In genomic region chr4:74418063-74418670, GRCh38 we compare ENCODE assay signal across 14 cellular contexts. TPM values are rescaled to one million over a fixed set of nuclear protein-coding genes. Genes with fewer than 3 reads are reported as not detected.
DNase-seq lines count a peak whose midpoint lies in the region; ATAC-seq, FAIRE-seq and TF ChIP-seq lines count a peak whose summit lies in the region.
"Had no signal": no experiment of that assay in that cellular context is flagged by ENCODE, and none has a peak within 500 bp of the region (broad histone marks: within the 10 kb centered on the region; RNA-seq: fewer than 3 reads in every experiment).

No MANE protein-coding gene starts in this region.

- ATAC-seq in K562 (no peak), HG02623 (IDR thresholded peaks at IDR 0.05; ENCODE audit: unreplicated experiment) (no peak)
- no peak for ATAC-seq in stimulated activated effector memory CD8-positive, alpha-beta T cell treated with anti-CD3 and anti-CD28 coated beads, Interleukin-12 subunit alpha, Interleukin-12 subunit beta, amount 100 ng/mL, for 72 hours
- ATAC-seq: activated CD8-positive, alpha-beta T cell treated with anti-CD3 and anti-CD28 coated beads, Interleukin-2, amount 10 ng/mL, durations not matched to agents 7 days and 5 days had no signal

- no peak overlapping the region for H3K4me2 ChIP-seq in K562 (ENCODE audit: insufficient read depth, low read length)
- peak overlapping the region; percentile 61 for H3K4me2 ChIP-seq in keratinocyte (ENCODE audit: control insufficient read depth, extremely low read depth, insufficient read depth, low read depth, low read length)
- H3K4me2 ChIP-seq: BLaER1 treated with 17β-estradiol and CSF1 and Interleukin-3, amounts not matched to agents 10 nM and 100 nM had no signal

- H3K4me3 ChIP-seq in AG04450 (ENCODE audit: low read depth, low read length) (no peak overlapping the region), K562 (no peak overlapping the region), keratinocyte (ENCODE audit: control insufficient read depth in 2 of 3, extremely low read depth in 1 of 3, insufficient read depth in 2 of 3, low read depth in 1 of 3, low read length in 3 of 3) (peak overlapping the region in 1 of 3 experiments; percentile 28)
- H3K4me3 ChIP-seq: BLaER1 treated with 17β-estradiol and CSF1 and Interleukin-3, amounts not matched to agents 10 nM and 100 nM; right lobe of liver had no signal

- DNase-seq in AG04450 (ENCODE audit: low read depth, low spot score): peak; percentile 16
- DNase-seq in HS-5 (ENCODE audit: low read depth): peak; percentile 80
- DNase-seq in K562 (ENCODE audit: extremely low read depth in 1 of 4, low spot score in 3 of 4): no peak
- no peak for DNase-seq in keratinocyte (ENCODE audit: low read depth, low spot score)
- DNase-seq in NCI-H146 (lab: John Stamatoyannopoulos, UW): no peak
- no peak for DNase-seq in stimulated activated effector memory CD8-positive, alpha-beta T cell treated with anti-CD3 and anti-CD28 coated beads, Interleukin-12 subunit alpha, Interleukin-12 subunit beta, amount 100 ng/mL, for 72 hours (ENCODE audit: low spot score in 2 of 2)
- no peak for DNase-seq in activated T-helper 1 cell treated with anti-CD3 and anti-CD28 coated beads, Interleukin-12 subunit alpha, Interleukin-12 subunit beta, Interleukin-2, Interleukin-4 antibody, amounts not matched to agents 30 ng/mL and 10 ng/mL and 1 ng/mL, durations not matched to agents 14 hours and 24 hours and 36 hours (ENCODE audit: low spot score)
- DNase-seq: activated CD8-positive, alpha-beta T cell treated with anti-CD3 and anti-CD28 coated beads, Interleukin-2, amount 10 ng/mL, durations not matched to agents 7 days and 5 days; NCI-H187; right lobe of liver; T-helper 2 cell had no signal

- intact Hi-C loops in K562 (cut with micrococcal nuclease): no loop called here
- intact Hi-C loops in activated T-helper 1 cell treated with anti-CD3 and anti-CD28 coated beads, Interleukin-12 subunit alpha, Interleukin-12 subunit beta, Interleukin-2, Interleukin-4 antibody, amounts not matched to agents 30 ng/mL and 10 ng/mL and 1 ng/mL, durations not matched to agents 14 hours and 24 hours and 36 hours (cut with micrococcal nuclease): no loop called here

- H3K36me3 ChIP-seq in K562 (ENCODE audit: control insufficient read depth, insufficient read depth, low read length) (no peaks in the 10 kb centered on the region), keratinocyte (ENCODE audit: control insufficient read depth in 2 of 2, extremely low read depth in 1 of 2, insufficient read depth in 2 of 2, low read length in 2 of 2) (no peaks in the 10 kb centered on the region)
- H3K36me3 ChIP-seq: BLaER1 treated with 17β-estradiol and CSF1 and Interleukin-3, amounts not matched to agents 10 nM and 100 nM; right lobe of liver had no signal

- H2AFZ ChIP-seq in K562 (ENCODE audit: low read depth, low read length) (peak overlapping the region; percentile 19; the same call in 1 of the 2 replicates), keratinocyte (ENCODE audit: control insufficient read depth, low read length) (no peak overlapping the region)

- dilution Hi-C loops in keratinocyte (cut with MboI; ENCODE audit: extremely low pct_ligation_motif_present, low sequenced_read_pairs): no loop called here

- TF ChIP-seq EP300 in K562 (IDR thresholded peaks at IDR 0.05; ENCODE audit: low read length): no peak

- H3K4me1 ChIP-seq in K562 (replicated peaks in 1 of 2; ENCODE audit: control insufficient read depth in 2 of 2, insufficient read depth in 2 of 2, low read length in 2 of 2) (peaks cover 0 to 9% of the 10 kb centered on the region in 2 experiments; a peak in 2 of 5 replicates), keratinocyte (ENCODE audit: control insufficient read depth, extremely low read depth, insufficient read depth, low read length) (peaks cover 61% of the 10 kb centered on the region)
- H3K4me1 ChIP-seq: right lobe of liver had no signal

- WGBS in K562 (ENCODE audit: insufficient coverage, low coverage, missing lambda C conversion rate): 33% methylated on average over 6 of the region's 6 CpGs

- CTCF ChIA-PET in AG04450 (lab: Charles Lee): interaction anchor here (1.1 kb wide), 1 partner anchor 27 kb away, joined by 3 read pairs; the partner anchor contains the start of gene AREG
- CTCF ChIA-PET in K562 (lab: Yijun Ruan, JAX; ENCODE audit: low intra/inter-chr PET ratio): no interaction called here

- H4K20me1 ChIP-seq in K562 (replicated peaks; ENCODE audit: control insufficient read depth, insufficient read depth, low read length) (no peaks in the 10 kb centered on the region), keratinocyte (ENCODE audit: control insufficient read depth, extremely low read depth, insufficient read depth, low read length) (no peaks in the 10 kb centered on the region)
- H4K20me1 ChIP-seq: BLaER1 treated with 17β-estradiol and CSF1 and Interleukin-3, amounts not matched to agents 10 nM and 100 nM had no signal

- H3K9me3 ChIP-seq in AG04450 (ENCODE audit: control insufficient read depth, insufficient read depth, low read length) (no peaks in the 10 kb centered on the region), K562 (replicated peaks; ENCODE audit: control insufficient read depth, insufficient read depth, low read depth, low read length) (no peaks in the 10 kb centered on the region), keratinocyte (ENCODE audit: control insufficient read depth, low read depth, low read length) (no peaks in the 10 kb centered on the region)
- H3K9me3 ChIP-seq: BLaER1 treated with 17β-estradiol and CSF1 and Interleukin-3, amounts not matched to agents 10 nM and 100 nM; right lobe of liver had no signal

- H3K9me1 ChIP-seq in K562 (ENCODE audit: control insufficient read depth, insufficient read depth, low read length) (no peaks in the 10 kb centered on the region), keratinocyte (ENCODE audit: control insufficient read depth, extremely low read depth, insufficient read depth, low read length) (no peaks in the 10 kb centered on the region)

- POLR2A ChIA-PET in AG04450 (lab: Yijun Ruan, JAX) (no interaction called here), K562 (lab: Yijun Ruan, JAX) (no interaction called here)

- H3K27ac ChIP-seq in AG04450 (ENCODE audit: low read depth, low read length): no peak overlapping the region
- no peak overlapping the region for H3K27ac ChIP-seq in K562 (ENCODE audit: extremely low read depth, low read depth, low read length)
- peak overlapping the region; percentile 92 for H3K27ac ChIP-seq in keratinocyte (ENCODE audit: control insufficient read depth, insufficient read depth, low read length)
- H3K27ac ChIP-seq: BLaER1 treated with 17β-estradiol and CSF1 and Interleukin-3, amounts not matched to agents 10 nM and 100 nM; right lobe of liver had no signal

- H3K27ac Mint-ChIP-seq in stimulated activated effector memory CD8-positive, alpha-beta T cell treated with anti-CD3 and anti-CD28 coated beads, Interleukin-12 subunit alpha, Interleukin-12 subunit beta, amount 100 ng/mL, for 72 hours: no peak overlapping the region
- H3K27ac Mint-ChIP-seq in activated T-helper 1 cell treated with anti-CD3 and anti-CD28 coated beads, Interleukin-12 subunit alpha, Interleukin-12 subunit beta, Interleukin-2, Interleukin-4 antibody, amounts not matched to agents 30 ng/mL and 10 ng/mL and 1 ng/mL, durations not matched to agents 14 hours and 24 hours and 36 hours: no peak overlapping the region
- H3K27ac Mint-ChIP-seq: activated CD8-positive, alpha-beta T cell treated with anti-CD3 and anti-CD28 coated beads, Interleukin-2, amount 10 ng/mL, durations not matched to agents 7 days and 5 days; activated naive CD4-positive, alpha-beta T cell treated with anti-CD3 and anti-CD28 coated beads, Interleukin-2, amount 50 U/mL, for 24 hours had no signal

- H3K27me3 Mint-ChIP-seq in activated T-helper 1 cell treated with anti-CD3 and anti-CD28 coated beads, Interleukin-12 subunit alpha, Interleukin-12 subunit beta, Interleukin-2, Interleukin-4 antibody, amounts not matched to agents 30 ng/mL and 10 ng/mL and 1 ng/mL, durations not matched to agents 14 hours and 24 hours and 36 hours (ENCODE audit: insufficient read depth): peaks cover 2% of the 10 kb centered on the region

- TF ChIP-seq POLR2A in K562 (conservative IDR thresholded peaks at IDR 0.05): no peak

- in situ Hi-C loops in K562 (cut with MboI): no loop called here

- H3K9ac ChIP-seq in K562 (ENCODE audit: insufficient read depth in 1 of 2, low read depth in 2 of 2, low read length in 2 of 2): no peak overlapping the region
- peak overlapping the region; percentile 55 for H3K9ac ChIP-seq in keratinocyte (ENCODE audit: control insufficient read depth, extremely low read depth, insufficient read depth, low read length)
- H3K9ac ChIP-seq: BLaER1 treated with 17β-estradiol and CSF1 and Interleukin-3, amounts not matched to agents 10 nM and 100 nM had no signal

- no peak for TF ChIP-seq CTCF in AG04450 (IDR thresholded peaks at IDR 0.05; ENCODE audit: low read depth, low read length)
- TF ChIP-seq CTCF in K562 (IDR thresholded peaks at IDR 0.05 in 2 of 3, conservative IDR thresholded peaks at IDR 0.05 in 1 of 3; ENCODE audit: insufficient read depth in 2 of 3, low read depth in 1 of 3, low read length in 3 of 3): no peak
- no peak for TF ChIP-seq CTCF in keratinocyte (optimal IDR thresholded peaks at IDR 0.05 in 1 of 3, IDR thresholded peaks at IDR 0.05 in 1 of 3, conservative IDR thresholded peaks at IDR 0.05 in 1 of 3; ENCODE audit: extremely low read depth in 1 of 3, insufficient read depth in 2 of 3, low read length in 3 of 3)

- no TSS peak for BruUV-seq in K562 (replicated peaks; lab: Mats Ljungman, UMichigan)

- no peaks in the 10 kb centered on the region for H3K36me3 Mint-ChIP-seq in stimulated activated effector memory CD8-positive, alpha-beta T cell treated with anti-CD3 and anti-CD28 coated beads, Interleukin-12 subunit alpha, Interleukin-12 subunit beta, amount 100 ng/mL, for 72 hours
- H3K36me3 Mint-ChIP-seq in activated T-helper 1 cell treated with anti-CD3 and anti-CD28 coated beads, Interleukin-12 subunit alpha, Interleukin-12 subunit beta, Interleukin-2, Interleukin-4 antibody, amounts not matched to agents 30 ng/mL and 10 ng/mL and 1 ng/mL, durations not matched to agents 14 hours and 24 hours and 36 hours (ENCODE audit: low read depth): no peaks in the 10 kb centered on the region
- H3K36me3 Mint-ChIP-seq: activated naive CD4-positive, alpha-beta T cell treated with anti-CD3 and anti-CD28 coated beads, Interleukin-2, amount 50 U/mL, for 24 hours had no signal

- H3K9me3 Mint-ChIP-seq in stimulated activated effector memory CD8-positive, alpha-beta T cell treated with anti-CD3 and anti-CD28 coated beads, Interleukin-12 subunit alpha, Interleukin-12 subunit beta, amount 100 ng/mL, for 72 hours: no peaks in the 10 kb centered on the region
- no peaks in the 10 kb centered on the region for H3K9me3 Mint-ChIP-seq in activated T-helper 1 cell treated with anti-CD3 and anti-CD28 coated beads, Interleukin-12 subunit alpha, Interleukin-12 subunit beta, Interleukin-2, Interleukin-4 antibody, amounts not matched to agents 30 ng/mL and 10 ng/mL and 1 ng/mL, durations not matched to agents 14 hours and 24 hours and 36 hours
- H3K9me3 Mint-ChIP-seq: activated naive CD4-positive, alpha-beta T cell treated with anti-CD3 and anti-CD28 coated beads, Interleukin-2, amount 50 U/mL, for 24 hours had no signal

- FAIRE-seq in K562 (lab: Jason Lieb, UNC): no peak
- peak; percentile 95 for FAIRE-seq in keratinocyte (lab: Jason Lieb, UNC)

- no peaks in the 10 kb centered on the region for H3K79me2 ChIP-seq in K562 (ENCODE audit: control insufficient read depth, insufficient read depth, low read length)
- H3K79me2 ChIP-seq in keratinocyte (ENCODE audit: control insufficient read depth, insufficient read depth, low read length): peaks cover 8% of the 10 kb centered on the region

- no peak for TF ChIP-seq RAD21 in K562 (CRISPR knock-in tag; conservative IDR thresholded peaks at IDR 0.05 in 1 of 2, IDR thresholded peaks at IDR 0.05 in 1 of 2)

- H3K4me3 Mint-ChIP-seq in stimulated activated effector memory CD8-positive, alpha-beta T cell treated with anti-CD3 and anti-CD28 coated beads, Interleukin-12 subunit alpha, Interleukin-12 subunit beta, amount 100 ng/mL, for 72 hours: no peak overlapping the region
- no peak overlapping the region for H3K4me3 Mint-ChIP-seq in activated T-helper 1 cell treated with anti-CD3 and anti-CD28 coated beads, Interleukin-12 subunit alpha, Interleukin-12 subunit beta, Interleukin-2, Interleukin-4 antibody, amounts not matched to agents 30 ng/mL and 10 ng/mL and 1 ng/mL, durations not matched to agents 14 hours and 24 hours and 36 hours
- H3K4me3 Mint-ChIP-seq: activated CD8-positive, alpha-beta T cell treated with anti-CD3 and anti-CD28 coated beads, Interleukin-2, amount 10 ng/mL, durations not matched to agents 7 days and 5 days; activated naive CD4-positive, alpha-beta T cell treated with anti-CD3 and anti-CD28 coated beads, Interleukin-2, amount 50 U/mL, for 24 hours had no signal

- H3K4me1 Mint-ChIP-seq in stimulated activated effector memory CD8-positive, alpha-beta T cell treated with anti-CD3 and anti-CD28 coated beads, Interleukin-12 subunit alpha, Interleukin-12 subunit beta, amount 100 ng/mL, for 72 hours: no peaks in the 10 kb centered on the region
- H3K4me1 Mint-ChIP-seq in activated T-helper 1 cell treated with anti-CD3 and anti-CD28 coated beads, Interleukin-12 subunit alpha, Interleukin-12 subunit beta, Interleukin-2, Interleukin-4 antibody, amounts not matched to agents 30 ng/mL and 10 ng/mL and 1 ng/mL, durations not matched to agents 14 hours and 24 hours and 36 hours (ENCODE audit: low read depth): no peaks in the 10 kb centered on the region
- H3K4me1 Mint-ChIP-seq: activated naive CD4-positive, alpha-beta T cell treated with anti-CD3 and anti-CD28 coated beads, Interleukin-2, amount 50 U/mL, for 24 hours had no signal

- H3K27me3 ChIP-seq in AG04450 (ENCODE audit: control insufficient read depth, insufficient read depth, low read length) (no peaks in the 10 kb centered on the region), K562 (ENCODE audit: control insufficient read depth in 2 of 2, insufficient read depth in 2 of 2, low read length in 2 of 2) (no peaks in the 10 kb centered on the region), keratinocyte (ENCODE audit: control insufficient read depth, extremely low read depth, insufficient read depth, low read length) (no peaks in the 10 kb centered on the region)
- H3K27me3 ChIP-seq: BLaER1 treated with 17β-estradiol and CSF1 and Interleukin-3, amounts not matched to agents 10 nM and 100 nM; right lobe of liver had no signal

RNA-seq across cellular contexts. Expression of gene AREG, which starts 26.8 kb away (rescaled TPM):
- polyA plus RNA-seq in AG04450 (2011; rRNA removed): 2.0 and 2.4 TPM in 2 replicates
- 0.61 and 0.78 TPM in 2 replicates for polyA minus RNA-seq in AG04450 (2011; rRNA and poly(A)+ RNA removed)
- 10.7 and 18.3 TPM in 2 replicates for total RNA-seq in K562 (2011; cell fraction: chromatin; rRNA removed; ENCODE audit: low replicate concordance)
- total RNA-seq in K562 (2011; cell fraction: nucleolus; rRNA removed): 16.6 and 18.3 TPM in 2 replicates
- total RNA-seq in K562 (2011; cell fraction: nucleoplasm; rRNA removed): 17.7 and 18.4 TPM in 2 replicates
- total RNA-seq in K562 (2014; rRNA removed): 4.5 and 5.8 TPM in 2 replicates
- total RNA-seq in K562 (2014; rRNA removed; fragmentation: Illumina TruSeq; extraction: Trizol): 5.7 and 6.7 TPM in 2 replicates
- total RNA-seq in K562 (2015; rRNA removed; fragmentation: Illumina TruSeq; extraction: Trizol): 2.8 and 3.5 TPM in 2 replicates
- total RNA-seq in K562 (2021): 5.4 and 5.6 TPM in 2 replicates
- 7.3 and 8.5 TPM in 2 replicates for polyA plus RNA-seq in K562 (2011; rRNA removed)
- polyA plus RNA-seq in K562 (2011; cell fraction: cytosol; rRNA removed): 6.3 and 6.9 TPM in 2 replicates
- 5.3 and 7.3 TPM in 2 replicates for polyA plus RNA-seq in K562 (2011; cell fraction: nucleus; rRNA removed)
- 5.1 and 9.9 TPM in 2 replicates for polyA plus RNA-seq in K562 (2012)
- polyA plus RNA-seq in K562 (2014; fragmentation: Illumina TruSeq; extraction: Trizol): 6.5 and 7.7 TPM in 2 replicates
- 1 to 10 TPM; 1.4 to 2.4 TPM for polyA plus RNA-seq in K562 (2014; fragmentation: Nextera tagmentation; extraction: Ambion mirVana)
- 3.8 and 5.5 TPM in 2 replicates for polyA plus RNA-seq in K562 (2014; rRNA removed)
- 3.9 and 7.5 TPM in 2 replicates for polyA minus RNA-seq in K562 (2011; rRNA and poly(A)+ RNA removed)
- polyA minus RNA-seq in K562 (2011; cell fraction: cytosol; rRNA and poly(A)+ RNA removed): 3.4 and 3.9 TPM in 2 replicates
- 6.2 and 10.2 TPM in 2 replicates for polyA minus RNA-seq in K562 (2011; cell fraction: nucleus; rRNA and poly(A)+ RNA removed)
- 789 to 1,566 TPM (median 1,110 TPM) in 3 replicates for polyA plus RNA-seq in keratinocyte
- polyA plus RNA-seq in keratinocyte (2011; ENCODE audit: low read depth): 1,014 TPM
- polyA plus RNA-seq in keratinocyte (2011; cell fraction: cytosol; rRNA removed): 1,009 and 1,335 TPM in 2 replicates
- polyA plus RNA-seq in keratinocyte (2011; cell fraction: nucleus; rRNA removed): 1,924 and 2,206 TPM in 2 replicates
- polyA plus RNA-seq in keratinocyte (2012; ENCODE audit: low replicate concordance): 940 and 1,075 TPM in 2 replicates
- polyA minus RNA-seq in keratinocyte: 250 to 495 TPM (median 271 TPM) in 3 replicates
- polyA minus RNA-seq in keratinocyte (2011; cell fraction: cytosol; rRNA and poly(A)+ RNA removed): 555 TPM
- polyA minus RNA-seq in keratinocyte (2011; cell fraction: nucleus; rRNA and poly(A)+ RNA removed): 568 and 706 TPM in 2 replicates
- total RNA-seq in activated T-helper 1 cell treated with anti-CD3 and anti-CD28 coated beads, Interleukin-12 subunit alpha, Interleukin-12 subunit beta, Interleukin-2, Interleukin-4 antibody, amounts not matched to agents 30 ng/mL and 10 ng/mL and 1 ng/mL, durations not matched to agents 14 hours and 24 hours and 36 hours: 1.5 and 2.4 TPM in 2 replicates
- total RNA-seq: activated CD8-positive, alpha-beta T cell treated with anti-CD3 and anti-CD28 coated beads, Interleukin-2, amount 10 ng/mL, durations not matched to agents 7 days and 5 days had no signal

RNA-seq across cellular contexts. Expression of gene EREG, which starts 53.2 kb away (rescaled TPM):
- polyA plus RNA-seq in AG04450 (2011; rRNA removed) (1.5 and 1.8 TPM in 2 replicates), K562 (2011; rRNA removed) (2.7 and 7.2 TPM in 2 replicates), K562 (2014; fragmentation: Illumina TruSeq; extraction: Trizol) (2.3 and 4.5 TPM in 2 replicates), K562 (2014; fragmentation: Nextera tagmentation; extraction: Ambion mirVana) (1 to 10 TPM in 1 of 2 experiments, under 1 TPM in 1; 0.97 to 1.2 TPM), K562 (2014; rRNA removed) (1.5 and 3.1 TPM in 2 replicates), keratinocyte (19.9 to 38.7 TPM (median 29.2 TPM) in 3 replicates)
- polyA minus RNA-seq in AG04450 (2011; rRNA and poly(A)+ RNA removed): 1.4 and 1.5 TPM in 2 replicates
- total RNA-seq in K562 (2011; cell fraction: chromatin; rRNA removed; ENCODE audit: low replicate concordance): 6.4 and 18.1 TPM in 2 replicates
- total RNA-seq in K562 (2011; cell fraction: nucleolus; rRNA removed): 3.8 and 5.1 TPM in 2 replicates
- 12.1 and 22.8 TPM in 2 replicates for total RNA-seq in K562 (2011; cell fraction: nucleoplasm; rRNA removed)
- total RNA-seq in K562 (2014; rRNA removed) (2.5 and 3.9 TPM in 2 replicates), K562 (2014; rRNA removed; fragmentation: Illumina TruSeq; extraction: Trizol) (5.0 and 7.3 TPM in 2 replicates), K562 (2015; rRNA removed; fragmentation: Illumina TruSeq; extraction: Trizol) (2.4 and 2.6 TPM in 2 replicates), K562 (2021) (2.9 and 4.5 TPM in 2 replicates)
- polyA plus RNA-seq in K562 (2011; cell fraction: cytosol; rRNA removed): 0.89 and 4.7 TPM in 2 replicates
- 2.5 and 7.7 TPM in 2 replicates for polyA plus RNA-seq in K562 (2011; cell fraction: nucleus; rRNA removed)
- 1.9 and 2.3 TPM in 2 replicates for polyA plus RNA-seq in K562 (2012)
- polyA minus RNA-seq in K562 (2011; rRNA and poly(A)+ RNA removed): 3.3 and 10.0 TPM in 2 replicates
- 1.0 and 3.7 TPM in 2 replicates for polyA minus RNA-seq in K562 (2011; cell fraction: cytosol; rRNA and poly(A)+ RNA removed)
- polyA minus RNA-seq in K562 (2011; cell fraction: nucleus; rRNA and poly(A)+ RNA removed): 5.1 and 13.9 TPM in 2 replicates
- 12.5 TPM for polyA plus RNA-seq in keratinocyte (2011; ENCODE audit: low read depth)
- polyA plus RNA-seq in keratinocyte (2011; cell fraction: cytosol; rRNA removed): 13.9 and 23.6 TPM in 2 replicates
- 57.1 and 57.5 TPM in 2 replicates for polyA plus RNA-seq in keratinocyte (2011; cell fraction: nucleus; rRNA removed)
- polyA plus RNA-seq in keratinocyte (2012; ENCODE audit: low replicate concordance): 19.2 and 21.3 TPM in 2 replicates
- polyA minus RNA-seq in keratinocyte: 13.3 to 33.3 TPM (median 18.3 TPM) in 3 replicates
- polyA minus RNA-seq in keratinocyte (2011; cell fraction: cytosol; rRNA and poly(A)+ RNA removed): 31.1 TPM
- polyA minus RNA-seq in keratinocyte (2011; cell fraction: nucleus; rRNA and poly(A)+ RNA removed): 45.7 and 84.9 TPM in 2 replicates
- total RNA-seq in activated T-helper 1 cell treated with anti-CD3 and anti-CD28 coated beads, Interleukin-12 subunit alpha, Interleukin-12 subunit beta, Interleukin-2, Interleukin-4 antibody, amounts not matched to agents 30 ng/mL and 10 ng/mL and 1 ng/mL, durations not matched to agents 14 hours and 24 hours and 36 hours: not detected in 2 replicates
- total RNA-seq: activated CD8-positive, alpha-beta T cell treated with anti-CD3 and anti-CD28 coated beads, Interleukin-2, amount 10 ng/mL, durations not matched to agents 7 days and 5 days had no signal

Comparison
In these comparisons a context has a peak if more than half of its experiments do, and no peak if none do; other contexts are left out.
1. DNase-seq: peak in AG04450 (single experiment) and HS-5 (single experiment); none in K562 (0 of 4), keratinocyte (single experiment), NCI-H146 (single experiment), stimulated activated effector memory CD8-positive, alpha-beta T cell treated with anti-CD3 and anti-CD28 coated beads, Interleukin-12 subunit alpha, Interleukin-12 subunit beta, amount 100 ng/mL, for 72 hours (0 of 2) and activated T-helper 1 cell treated with anti-CD3 and anti-CD28 coated beads, Interleukin-12 subunit alpha, Interleukin-12 subunit beta, Interleukin-2, Interleukin-4 antibody, amounts not matched to agents 30 ng/mL and 10 ng/mL and 1 ng/mL, durations not matched to agents 14 hours and 24 hours and 36 hours (single experiment).
2. RNA of gene AREG, which starts 26.8 kb away (polyA plus RNA-seq): 789 to 2,206 TPM in keratinocyte; 1.4 to 9.9 TPM in K562 and 2.0 to 2.4 TPM in AG04450; every median in the first group is over 10 times any median in the second.